In the genomic region with DNA sequence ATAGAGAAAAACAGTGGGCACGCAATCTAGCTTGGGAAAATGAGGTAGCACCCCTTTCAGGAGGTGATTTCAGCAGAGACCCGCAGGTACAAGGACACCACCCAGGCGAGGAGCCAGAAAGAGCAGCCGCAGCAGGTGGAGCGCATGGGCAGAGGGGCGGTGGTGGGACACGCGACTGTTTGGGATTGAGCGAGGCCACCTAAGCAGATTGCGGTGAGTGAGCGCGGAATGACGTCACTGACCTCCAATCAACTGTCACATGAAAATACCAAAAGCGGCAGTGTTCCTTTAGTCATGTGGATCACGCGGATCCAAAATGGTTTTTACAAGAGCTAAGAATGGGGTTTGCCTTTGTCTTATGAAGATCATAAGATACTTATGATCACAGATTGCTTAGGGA, we compare ENCODE assay signal across 19 cellular contexts. TPM values are rescaled to one million over a fixed set of nuclear protein-coding genes. Genes with fewer than 3 reads are reported as not detected.
DNase-seq lines count a peak whose midpoint lies in the region; ATAC-seq, FAIRE-seq and TF ChIP-seq lines count a peak whose summit lies in the region.
"Had no signal": no experiment of that assay in that cellular context is flagged by ENCODE, and none has a peak within 500 bp of the region (broad histone marks: within the 10 kb centered on the region; RNA-seq: fewer than 3 reads in every experiment).

No MANE protein-coding gene starts in this region.

- intact Hi-C loops in colonic mucosa (cut with DNase I) = no loop called here

- H3K9me3 ChIP-seq in colonic mucosa = no peaks in the 10 kb centered on the region
- no peaks in the 10 kb centered on the region for H3K9me3 ChIP-seq in mucosa of rectum (ENCODE audit: control insufficient read depth in 2 of 2, low read length in 2 of 2)

- H3K27ac ChIP-seq in colonic mucosa = no peak overlapping the region
- peak overlapping the region; percentile 9 to 61 for H3K27ac ChIP-seq in mucosa of rectum (ENCODE audit: low read depth in 2 of 2, low read length in 2 of 2)
- H3K27ac ChIP-seq: BLaER1 had no signal

- H3K4me3 ChIP-seq in colonic mucosa (no peak overlapping the region), mucosa of rectum (ENCODE audit: low read length in 2 of 2) (peak overlapping the region; percentile 31 to 44)
- H3K4me3 ChIP-seq: BLaER1, GM12878 had no signal

- peak overlapping the region in 1 of 2 donors; percentile 59 for H3K9ac ChIP-seq in colonic mucosa (ENCODE audit: low read depth in 2 of 2, low read length in 2 of 2)
- peak overlapping the region in 1 of 2 donors; percentile 52 for H3K9ac ChIP-seq in mucosa of rectum (ENCODE audit: low read depth in 1 of 2, low read length in 2 of 2)
- H3K9ac ChIP-seq: BLaER1 had no signal

- no peak for TF ChIP-seq CTCF in colonic mucosa (IDR thresholded peaks at IDR 0.05)
- TF ChIP-seq CTCF in D721Med (IDR thresholded peaks at IDR 0.05; ENCODE audit: insufficient read depth, missing control alignments) = no peak

- ATAC-seq in GM21390 (IDR thresholded peaks at IDR 0.05; ENCODE audit: unreplicated experiment) = no peak
- ATAC-seq in HG03354 (IDR thresholded peaks at IDR 0.05; ENCODE audit: poor library complexity, severe bottlenecking, unreplicated experiment) = no peak
- no peak for ATAC-seq in GM18907 (IDR thresholded peaks at IDR 0.05; ENCODE audit: unreplicated experiment)
- ATAC-seq: GM12878 had no signal

- FAIRE-seq in D721Med (lab: Jason Lieb, UNC) = no peak
- FAIRE-seq: GM12878, GM18507 had no signal

- H3K4me1 ChIP-seq in colonic mucosa = no peaks in the 10 kb centered on the region
- peaks cover 4 to 8% of the 10 kb centered on the region in 2 donors for H3K4me1 ChIP-seq in mucosa of rectum (ENCODE audit: control insufficient read depth in 2 of 2, insufficient read depth in 2 of 2, low read length in 2 of 2)

- H3K27me3 ChIP-seq in colonic mucosa (no peaks in the 10 kb centered on the region), mucosa of rectum (ENCODE audit: control insufficient read depth in 2 of 2, insufficient read depth in 2 of 2, low read length in 2 of 2) (no peaks in the 10 kb centered on the region)
- H3K27me3 ChIP-seq: BLaER1 had no signal

- H3K36me3 ChIP-seq in colonic mucosa (no peaks in the 10 kb centered on the region), mucosa of rectum (ENCODE audit: control insufficient read depth in 2 of 2, insufficient read depth in 2 of 2, low read length in 2 of 2) (no peaks in the 10 kb centered on the region)
- H3K36me3 ChIP-seq: BLaER1 had no signal

- DNase-seq in COLO829 (ENCODE audit: low spot score) (peak; percentile 15), NCI-H69 (lab: John Stamatoyannopoulos, UW) (peak; percentile 65), colonic mucosa (peak; percentile 42), D721Med (ENCODE audit: insufficient read length, low spot score) (no peak)
- DNase-seq: 8988T; AML-193; CD8-positive, alpha-beta memory T cell; DMS 273 treated with DMSO at 0.1 percent for 48 hours; IMR-90 had no signal

RNA-seq across cellular contexts. Expression of gene SLC26A3, which starts 40.2 kb away (rescaled TPM):
- total RNA-seq in colonic mucosa = 1,000 to 10,000 TPM in 1 of 2 donors, 100 to 1,000 TPM in 1; 973 to 1,169 TPM
- total RNA-seq: CD8-positive, alpha-beta memory T cell; Daoy; G401; H4; IMR-90 had no signal

RNA-seq across cellular contexts. Expression of gene DLD, which starts 47.8 kb away (rescaled TPM):
- total RNA-seq in colonic mucosa = 100 to 1,000 TPM; 119 to 183 TPM
